Comparison of ENCODE assay signal across 10 cellular contexts in the genomic region with DNA sequence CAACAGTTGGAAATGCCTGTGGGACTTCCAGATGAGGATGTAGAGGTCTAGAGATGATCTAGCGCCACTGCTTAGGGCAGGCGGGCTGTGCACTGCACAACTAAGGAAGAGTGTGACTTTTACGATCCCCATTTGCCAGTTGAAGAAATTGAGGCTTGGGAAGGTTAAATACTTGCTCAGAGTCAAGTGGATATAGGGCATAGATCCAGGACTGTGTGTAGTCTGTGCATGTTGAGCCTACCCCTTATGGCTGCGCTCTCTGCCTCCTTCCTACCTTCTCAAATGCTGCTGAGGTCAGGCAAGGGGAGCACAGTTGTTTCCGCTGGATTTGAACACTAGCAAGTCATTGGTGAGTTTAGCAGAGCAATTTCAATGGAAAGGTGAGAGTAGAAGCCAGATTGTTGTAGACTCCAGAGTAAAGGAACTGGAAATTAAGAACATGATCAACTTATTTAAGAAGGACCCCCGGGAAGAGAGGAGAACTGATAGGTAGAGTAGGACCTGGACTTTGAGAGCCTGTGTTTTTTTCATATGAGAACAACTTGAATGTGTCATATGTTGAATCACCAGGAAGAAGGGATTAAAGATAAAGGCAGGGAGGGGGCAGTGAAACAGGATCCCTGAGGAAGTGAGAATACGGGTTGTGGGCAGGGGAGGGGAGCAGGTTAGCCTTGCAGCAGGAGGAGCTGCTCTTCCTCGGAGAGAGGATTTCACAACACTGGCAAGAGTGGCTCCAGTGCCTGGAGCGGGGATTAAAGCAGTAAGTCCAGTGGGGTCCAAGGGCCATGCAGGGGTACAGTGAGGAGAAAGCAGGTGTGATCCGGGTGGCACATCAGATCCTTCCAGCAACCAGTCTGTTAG. TPM values are rescaled to one million over a fixed set of nuclear protein-coding genes. Genes with fewer than 3 reads are reported as not detected.
DNase-seq lines count a peak whose midpoint lies in the region; ATAC-seq, FAIRE-seq and TF ChIP-seq lines count a peak whose summit lies in the region.
"Had no signal": no experiment of that assay in that cellular context is flagged by ENCODE, and none has a peak within 500 bp of the region (broad histone marks: within the 10 kb centered on the region; RNA-seq: fewer than 3 reads in every experiment).

No MANE protein-coding gene starts in this region.

- no peak for ATAC-seq in HG03025 (IDR thresholded peaks at IDR 0.05; ENCODE audit: low FRiP score, unreplicated experiment)

- DNase-seq in BJ (ENCODE audit: low read depth), result peak; percentile 75
- DNase-seq in activated CD4-positive, alpha-beta memory T cell treated with anti-CD3 and anti-CD28 coated beads for 36 hours, result no peak
- no peak for DNase-seq in kidney
- no peak for DNase-seq in NCI-H1048 (lab: John Stamatoyannopoulos, UW)
- DNase-seq in effector CD4-positive, alpha-beta T cell, result no peak

- POLR2A ChIA-PET in BJ (lab: Charles Lee), result interaction anchor here (0.6 to 0.9 kb wide), 2 partner anchors 12 to 24 kb away, joined by 3 to 5 read pairs; no protein-coding TSS in a partner anchor
- POLR2A ChIA-PET in activated CD4-positive, alpha-beta memory T cell treated with anti-CD3 and anti-CD28 coated beads for 36 hours (lab: Charles Lee), result interaction anchor here (2.1 kb wide), 1 partner anchor 130 kb away, joined by 8 read pairs; a partner anchor contains a TSS

- no peaks in the 10 kb centered on the region for H3K9me3 ChIP-seq in HUES48 (ENCODE audit: control insufficient read depth, insufficient read depth, low read length)
- no peaks in the 10 kb centered on the region for H3K9me3 ChIP-seq in kidney (ENCODE audit: control insufficient read depth in 1 of 2, low read length in 2 of 2)

- peaks cover 70% of the 10 kb centered on the region for H3K4me1 Mint-ChIP-seq in activated CD4-positive, alpha-beta memory T cell treated with anti-CD3 and anti-CD28 coated beads for 36 hours (ENCODE audit: low read depth)

- H3K9me3 Mint-ChIP-seq in activated CD4-positive, alpha-beta memory T cell treated with anti-CD3 and anti-CD28 coated beads for 36 hours, result no peaks in the 10 kb centered on the region

- no peaks in the 10 kb centered on the region for H3K27me3 Mint-ChIP-seq in activated CD4-positive, alpha-beta memory T cell treated with anti-CD3 and anti-CD28 coated beads for 36 hours

- intact Hi-C loops in activated CD4-positive, alpha-beta memory T cell treated with anti-CD3 and anti-CD28 coated beads for 36 hours (cut with micrococcal nuclease), result loop anchor here (1.0 to 10.0 kb wide), 4 partner anchors 11 to 720 kb away; a partner anchor contains a TSS
- intact Hi-C loops in kidney (cut with DNase I), result loop anchor here (5.0 kb wide), 1 partner anchor 32 kb away; no protein-coding TSS in a partner anchor

- H3K36me3 ChIP-seq in BJ (ENCODE audit: control insufficient read depth, insufficient read depth, low read length) (peaks cover 8% of the 10 kb centered on the region; the same call in 1 of the 2 replicates), HUES48 (ENCODE audit: control insufficient read depth, insufficient read depth, low read length) (no peaks in the 10 kb centered on the region), kidney (ENCODE audit: control insufficient read depth in 1 of 2, insufficient read depth in 2 of 2, low read length in 2 of 2) (peaks cover 7 to 12% of the 10 kb centered on the region in 2 donors), urinary bladder (ENCODE audit: insufficient read depth) (no peaks in the 10 kb centered on the region)

- H3K4me3 Mint-ChIP-seq in activated CD4-positive, alpha-beta memory T cell treated with anti-CD3 and anti-CD28 coated beads for 36 hours, result peak overlapping the region; percentile 59

- H3K27ac Mint-ChIP-seq in activated CD4-positive, alpha-beta memory T cell treated with anti-CD3 and anti-CD28 coated beads for 36 hours, result peak overlapping the region; percentile 61

- H3K27me3 ChIP-seq in BJ (ENCODE audit: control insufficient read depth, insufficient read depth, low read length), result no peaks in the 10 kb centered on the region
- peaks cover 80% of the 10 kb centered on the region for H3K27me3 ChIP-seq in HUES48 (ENCODE audit: control insufficient read depth, insufficient read depth, low read length)

- peaks cover 31% of the 10 kb centered on the region for H3K4me1 ChIP-seq in HUES48 (ENCODE audit: control insufficient read depth, insufficient read depth, low read length)
- H3K4me1 ChIP-seq in kidney (ENCODE audit: control insufficient read depth in 1 of 2, insufficient read depth in 1 of 2, low read depth in 1 of 2, low read length in 2 of 2), result peaks cover 25 to 50% of the 10 kb centered on the region in 2 donors
- peaks cover 6% of the 10 kb centered on the region for H3K4me1 ChIP-seq in urinary bladder (ENCODE audit: insufficient read depth)

- no peak for FAIRE-seq in kidney (lab: Jason Lieb, UNC)

- no peak overlapping the region for H3K9ac ChIP-seq in HUES48 (ENCODE audit: low read depth, low read length)
- peak overlapping the region; percentile 51 to 59 for H3K9ac ChIP-seq in kidney (ENCODE audit: low read length in 2 of 2)

- CTCF ChIA-PET in BJ (lab: Yijun Ruan, JAX), result interaction anchor here (0.6 to 2.5 kb wide), 4 partner anchors 12 to 410 kb away, joined by 3 to 15 read pairs (median 3); no protein-coding TSS in a partner anchor
- CTCF ChIA-PET in activated CD4-positive, alpha-beta memory T cell treated with anti-CD3 and anti-CD28 coated beads for 36 hours (lab: Charles Lee), result interaction anchor here (1.0 to 4.2 kb wide), 2 partner anchors 34 kb away, joined by 5 to 37 read pairs; no protein-coding TSS in a partner anchor

- H3K36me3 Mint-ChIP-seq in activated CD4-positive, alpha-beta memory T cell treated with anti-CD3 and anti-CD28 coated beads for 36 hours, result peaks cover 14% of the 10 kb centered on the region

- 67% methylated on average over 10 of the region's 10 CpGs for WGBS in urinary bladder

- TF ChIP-seq CTCF in BJ (IDR thresholded peaks at IDR 0.05; ENCODE audit: insufficient read depth, low read depth, low read length), result no peak
- no peak for TF ChIP-seq CTCF in kidney (IDR thresholded peaks at IDR 0.05; ENCODE audit: borderline replicate concordance, extremely low read depth, insufficient read depth)

- H3K4me3 ChIP-seq in BJ (ENCODE audit: low read depth, low read length) (peak overlapping the region; percentile 18), HUES48 (ENCODE audit: low read depth, low read length) (no peak overlapping the region), kidney (ENCODE audit: low read length in 2 of 2) (peak overlapping the region; percentile 35 to 42), urinary bladder (ENCODE audit: low read depth, low read length) (no peak overlapping the region)
- H3K4me3 ChIP-seq: lung had no signal

- H3K27ac ChIP-seq in HUES48 (ENCODE audit: low read depth, low read length) (peak overlapping the region; percentile 66), kidney (ENCODE audit: low read depth in 2 of 2, low read length in 2 of 2) (peak overlapping the region; percentile 54 to 68), urinary bladder (ENCODE audit: low read depth) (peak overlapping the region; percentile 27)
- H3K27ac ChIP-seq: HL-60 had no signal

RNA-seq across cellular contexts. Expression of a gene that starts 2.7 kb away (rescaled TPM):
- 219 and 222 TPM in 2 replicates for polyA plus RNA-seq in BJ (2011; rRNA removed)
- polyA minus RNA-seq in BJ (2011; rRNA and poly(A)+ RNA removed), result 118 and 125 TPM in 2 replicates
- total RNA-seq in activated CD4-positive, alpha-beta memory T cell treated with anti-CD3 and anti-CD28 coated beads for 36 hours, result 10 to 100 TPM; 61.2 to 64.5 TPM
- 276 TPM for total RNA-seq in kidney
- polyA plus RNA-seq in kidney (ENCODE audit: insufficient read depth, low read depth, low replicate concordance), result 175 TPM
- 117 TPM for total RNA-seq in urinary bladder
- polyA plus RNA-seq in urinary bladder, result 91.4 TPM

RNA-seq across cellular contexts. Expression of a gene that starts 49.6 kb away (rescaled TPM):
- 0.11 TPM in 1 of 2 replicates, not detected in the other for polyA plus RNA-seq in BJ (2011; rRNA removed)
- 0.15 TPM in 1 of 2 replicates, not detected in the other for polyA minus RNA-seq in BJ (2011; rRNA and poly(A)+ RNA removed)
- not detected for total RNA-seq in activated CD4-positive, alpha-beta memory T cell treated with anti-CD3 and anti-CD28 coated beads for 36 hours
- 56.1 TPM for total RNA-seq in kidney
- polyA plus RNA-seq in kidney (ENCODE audit: insufficient read depth, low read depth, low replicate concordance), result 0.84 TPM
- total RNA-seq in urinary bladder, result 1.6 TPM
- 11.9 TPM for polyA plus RNA-seq in urinary bladder

Comparison
In these comparisons a context has a peak if more than half of its experiments do, and no peak if none do; other contexts are left out.
1. H3K4me3 ChIP-seq: peak in BJ (single experiment) and kidney (2 of 2); none in HUES48 (single experiment) and urinary bladder (single experiment).
2. RNA of a gene that starts 49.6 kb away (total RNA-seq): 56.1 TPM in kidney (single experiment); 1.6 TPM in urinary bladder (single experiment) and not detected in activated CD4-positive, alpha-beta memory T cell treated with anti-CD3 and anti-CD28 coated beads for 36 hours; every median in the first group is over 10 times any median in the second.
3. Peak in every context shown above with its lines, with median percentiles within 50 percentile points of each other: H3K27ac ChIP-seq.